In genomic region chr6:132919476-132919875, GRCh38 we compare ENCODE assay signal across 8 cellular contexts.
DNase-seq lines count a peak whose midpoint lies in the region; ATAC-seq and TF ChIP-seq lines count a peak whose summit lies in the region.
"Had no signal": no experiment of that assay in that cellular context is flagged by ENCODE, and none has a peak within 500 bp of the region (broad histone marks: within the 10 kb centered on the region; RNA-seq: fewer than 3 reads in every experiment).

No MANE protein-coding gene starts in this region.

- H3K4me1 ChIP-seq in lung (ENCODE audit: control insufficient read depth in 2 of 2, insufficient read depth in 2 of 2, low read length in 2 of 2) (peaks cover 0 to 9% of the 10 kb centered on the region in 2 donors), tibial artery (peaks cover 0 to 18% (median 5%) of the 10 kb centered on the region in 4 donors)

- TF ChIP-seq CTCF in coronary artery (IDR thresholded peaks at IDR 0.05), result no peak
- TF ChIP-seq CTCF in lung (IDR thresholded peaks at IDR 0.05; ENCODE audit: control extremely low read depth, extremely low read depth), result no peak
- no peak for TF ChIP-seq CTCF in tibial artery (IDR thresholded peaks at IDR 0.05)

- no peak overlapping the region for H3K27ac ChIP-seq in coronary artery
- peak overlapping the region in 1 of 2 donors; percentile 51 for H3K27ac ChIP-seq in lung (ENCODE audit: low read depth in 1 of 2, low read length in 1 of 2)
- peak overlapping the region; percentile 10 to 51 for H3K27ac ChIP-seq in tibial artery

- H3K27me3 ChIP-seq in lung (ENCODE audit: control insufficient read depth, insufficient read depth) (no peaks in the 10 kb centered on the region), tibial artery (no peaks in the 10 kb centered on the region)

- intact Hi-C loops in tibial artery (cut with DNase I; ENCODE audit: low total_unique reads), result no loop called here

- peak; percentile 82 for ATAC-seq in lung (ENCODE audit: insufficient read depth, low FRiP score)
- ATAC-seq in activated CD4-positive, CD25-positive, alpha-beta regulatory T cell treated with anti-CD3 and anti-CD28 coated beads, Interleukin-2, amount 50 U/mL, for 24 hours, result no peak
- ATAC-seq in GM18502 (IDR thresholded peaks at IDR 0.05; ENCODE audit: poor library complexity, unreplicated experiment), result no peak

- H3K4me3 ChIP-seq in coronary artery, result peak overlapping the region; percentile 3
- H3K4me3 ChIP-seq in lung, result no peak overlapping the region
- no peak overlapping the region for H3K4me3 ChIP-seq in tibial artery

- DNase-seq in HuH-7.5 (ENCODE audit: low spot score) (peak; percentile 7), coronary artery (ENCODE audit: low spot score) (no peak), lung (ENCODE audit: low spot score) (peak; percentile 91), tibial artery (peak; percentile 82), NCI-H524 (lab: John Stamatoyannopoulos, UW) (no peak)
- DNase-seq: activated naive CD8-positive, alpha-beta T cell treated with anti-CD3 and anti-CD28 coated beads, Interleukin-2, amount 10 ng/mL, durations not matched to agents 7 days and 5 days had no signal

- H3K9me3 ChIP-seq in lung (ENCODE audit: control insufficient read depth in 2 of 2, insufficient read depth in 1 of 2, low read length in 1 of 2) (no peaks in the 10 kb centered on the region), tibial artery (no peaks in the 10 kb centered on the region)

- WGBS in lung, 2 donors, result 23 to 64% methylated on average over 2 of the region's 2 CpGs

- H3K36me3 ChIP-seq in lung (ENCODE audit: control insufficient read depth in 2 of 2, insufficient read depth in 2 of 2, low read length in 2 of 2) (no peaks in the 10 kb centered on the region), tibial artery (no peaks in the 10 kb centered on the region)

Comparison
In these comparisons a context has a peak if more than half of its experiments do, and no peak if none do; other contexts are left out.
1. DNase-seq: peak in HuH-7.5 (single experiment), lung (single experiment) and tibial artery (2 of 2); none in coronary artery (single experiment) and NCI-H524 (0 of 2).
2. H3K27ac ChIP-seq: peak in tibial artery (2 of 2); none in coronary artery (0 of 2).